In the genomic region with DNA sequence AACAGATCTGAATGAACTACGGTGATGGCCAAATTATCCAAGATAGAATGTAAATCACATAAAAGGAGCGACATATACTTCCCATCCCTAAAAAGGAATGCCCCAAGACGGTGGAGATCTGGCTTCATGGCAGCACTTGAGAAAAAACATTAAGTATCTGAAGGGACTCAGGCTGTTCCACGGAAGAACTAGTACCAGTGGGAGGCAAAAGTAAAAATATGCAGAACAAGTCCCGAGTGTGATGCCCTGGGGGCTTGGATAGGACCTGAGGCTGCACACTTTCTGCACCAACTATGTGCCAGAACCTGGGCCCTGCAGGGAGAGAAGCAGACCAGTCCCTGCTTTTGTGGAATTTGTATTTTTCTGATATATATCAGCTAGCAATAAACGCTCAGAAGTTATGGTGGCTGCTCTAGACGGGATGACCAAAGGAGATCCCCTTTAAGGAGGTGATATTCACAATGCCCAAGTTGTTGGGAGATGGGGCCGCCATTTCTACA, we compare ENCODE assay signal across 8 cellular contexts. TPM values are rescaled to one million over a fixed set of nuclear protein-coding genes. Genes with fewer than 3 reads are reported as not detected.
DNase-seq lines count a peak whose midpoint lies in the region; ATAC-seq and TF ChIP-seq lines count a peak whose summit lies in the region.

No MANE protein-coding gene starts in this region.

- H3K79me2 ChIP-seq in ACC112 (ENCODE audit: control insufficient read depth, insufficient read depth, low read length, unreplicated experiment): peaks cover 53% of the 10 kb centered on the region

- TF ChIP-seq EP300 in tibial nerve (IDR thresholded peaks at IDR 0.05): no peak

- no peaks in the 10 kb centered on the region for H3K27me3 ChIP-seq in ACC112 (ENCODE audit: insufficient read depth, low read length)
- H3K27me3 ChIP-seq in H7 (ENCODE audit: control insufficient read depth, insufficient read depth, low read length): peaks cover 4% of the 10 kb centered on the region
- H3K27me3 ChIP-seq in left lung: no peaks in the 10 kb centered on the region
- H3K27me3 ChIP-seq in tibial nerve: no peaks in the 10 kb centered on the region

- no peaks in the 10 kb centered on the region for H3K9me3 Mint-ChIP-seq in activated naive CD4-positive, alpha-beta T cell treated with anti-CD3 and anti-CD28 coated beads, Interleukin-2, amount 50 U/mL, for 72 hours

- H3K36me3 Mint-ChIP-seq in activated naive CD4-positive, alpha-beta T cell treated with anti-CD3 and anti-CD28 coated beads, Interleukin-2, amount 50 U/mL, for 72 hours: peaks cover 40 to 47% of the 10 kb centered on the region in 2 donors

- WGBS in tibial nerve, 2 donors: 33 to 35% methylated on average over 8 of the region's 8 CpGs

- H3K4me1 ChIP-seq in ACC112 (ENCODE audit: control insufficient read depth, insufficient read depth, low read length, unreplicated experiment): peaks cover 40% of the 10 kb centered on the region
- peaks cover 24 to 84% of the 10 kb centered on the region in 2 donors for H3K4me1 ChIP-seq in left lung
- H3K4me1 ChIP-seq in tibial nerve: peaks cover 0 to 83% (median 33%) of the 10 kb centered on the region in 4 donors

- intact Hi-C loops in left lung (cut with DNase I): no loop called here

- peak in 1 of 2 donors; percentile 28 for ATAC-seq in activated naive CD4-positive, alpha-beta T cell treated with anti-CD3 and anti-CD28 coated beads, Interleukin-2, amount 50 U/mL, for 72 hours
- ATAC-seq in left lung: no peak
- no peak for ATAC-seq in GM19324 (IDR thresholded peaks at IDR 0.05; ENCODE audit: low FRiP score, unreplicated experiment)
- ATAC-seq in HG03135 (IDR thresholded peaks at IDR 0.05; ENCODE audit: unreplicated experiment): no peak

- TF ChIP-seq CTCF in left lung (IDR thresholded peaks at IDR 0.05) (no peak), tibial nerve (IDR thresholded peaks at IDR 0.05) (no peak)

- H2AFZ ChIP-seq in ACC112 (ENCODE audit: low read length, unreplicated experiment): peak overlapping the region; percentile 92

- H3K4me3 ChIP-seq in ACC112 (ENCODE audit: low read depth, low read length) (peak overlapping the region; percentile 93), H7 (ENCODE audit: insufficient read depth, low read depth, low read length) (peak overlapping the region; percentile 40), left lung (peak overlapping the region; percentile 77 to 91), tibial nerve (peak overlapping the region; percentile 56 to 71 (median 70))

- H3K9me3 ChIP-seq in left lung (no peaks in the 10 kb centered on the region), tibial nerve (no peaks in the 10 kb centered on the region)

- no peak for TF ChIP-seq POLR2A in tibial nerve (IDR thresholded peaks at IDR 0.05)

- H3K36me3 ChIP-seq in ACC112 (ENCODE audit: insufficient read depth, low read length) (no peaks in the 10 kb centered on the region), H7 (replicated peaks; ENCODE audit: control insufficient read depth, insufficient read depth, low read length) (no peaks in the 10 kb centered on the region), left lung (no peaks in the 10 kb centered on the region), tibial nerve (peaks cover 0 to 6% (median 0%) of the 10 kb centered on the region in 3 donors)

- H3K27ac ChIP-seq in ACC112 (ENCODE audit: low read depth, low read length) (peak overlapping the region; percentile 63), left lung (peak overlapping the region; percentile 96 to 98), tibial nerve (peak overlapping the region; percentile 49 to 98 (median 96))

- H3K27ac Mint-ChIP-seq in activated naive CD4-positive, alpha-beta T cell treated with anti-CD3 and anti-CD28 coated beads, Interleukin-2, amount 50 U/mL, for 72 hours: peak overlapping the region; percentile 97 to 99

- DNase-seq in H7: no peak
- DNase-seq in activated naive CD4-positive, alpha-beta T cell treated with anti-CD3 and anti-CD28 coated beads, Interleukin-2, amount 50 U/mL, for 72 hours (ENCODE audit: low spot score in 2 of 2): peak in 1 of 2 donors; percentile 22
- no peak for DNase-seq in left lung
- no peak for DNase-seq in tibial nerve (ENCODE audit: low spot score in 2 of 2)
- no peak for DNase-seq in DMS 273 (lab: John Stamatoyannopoulos, UW; ENCODE audit: unreplicated experiment)

RNA-seq across cellular contexts. Expression of a gene that starts 0.5 kb away (rescaled TPM):
- total RNA-seq in H7 (2014; rRNA removed; shearing (Covaris generic)): 34.7 and 35.0 TPM in 2 replicates
- total RNA-seq in activated naive CD4-positive, alpha-beta T cell treated with anti-CD3 and anti-CD28 coated beads, Interleukin-2, amount 50 U/mL, for 72 hours: 100 to 1,000 TPM; 117 to 136 TPM
- total RNA-seq in left lung (10 to 100 TPM; 42.3 to 66.3 TPM), tibial nerve (10 to 100 TPM; 31.8 to 75.4 (median 35.6) TPM)

RNA-seq across cellular contexts. Expression of a gene that starts 1.9 kb away (rescaled TPM):
- 7.9 and 10.1 TPM in 2 replicates for total RNA-seq in H7 (2014; rRNA removed; shearing (Covaris generic))
- total RNA-seq in activated naive CD4-positive, alpha-beta T cell treated with anti-CD3 and anti-CD28 coated beads, Interleukin-2, amount 50 U/mL, for 72 hours: 1 to 10 TPM; 2.7 to 9.1 TPM
- total RNA-seq in left lung (10 to 100 TPM; 38.4 to 41.2 TPM), tibial nerve (10 to 100 TPM; 42.3 to 81.8 (median 64.7) TPM)

RNA-seq across cellular contexts. Expression of a gene that starts 14.4 kb away (rescaled TPM):
- total RNA-seq in H7 (2014; rRNA removed; shearing (Covaris generic)): 1.4 and 2.1 TPM in 2 replicates
- total RNA-seq in activated naive CD4-positive, alpha-beta T cell treated with anti-CD3 and anti-CD28 coated beads, Interleukin-2, amount 50 U/mL, for 72 hours: 10 to 100 TPM; 13.0 to 13.1 TPM
- total RNA-seq in left lung: 10 to 100 TPM in 1 of 2 donors, 1 to 10 TPM in 1; 5.7 to 10.0 TPM
- total RNA-seq in tibial nerve: 1 to 10 TPM in 3 of 4 donors, not detected in 1; 2.0 to 5.1 (median 2.1) TPM

RNA-seq across cellular contexts. Expression of a gene that starts 27.4 kb away (rescaled TPM):
- total RNA-seq in H7 (2014; rRNA removed; shearing (Covaris generic)): 0.48 TPM in 1 of 2 replicates, not detected in the other
- 1 to 10 TPM in 1 of 2 donors, under 1 TPM in 1; 0.87 to 1.1 TPM for total RNA-seq in activated naive CD4-positive, alpha-beta T cell treated with anti-CD3 and anti-CD28 coated beads, Interleukin-2, amount 50 U/mL, for 72 hours
- total RNA-seq in left lung (1 to 10 TPM in 1 of 2 donors, under 1 TPM in 1; 0.52 to 5.4 TPM), tibial nerve (not detected)

RNA-seq across cellular contexts. Expression of a gene that starts 52.7 kb away (rescaled TPM):
- 12.5 and 18.6 TPM in 2 replicates for total RNA-seq in H7 (2014; rRNA removed; shearing (Covaris generic))
- total RNA-seq in activated naive CD4-positive, alpha-beta T cell treated with anti-CD3 and anti-CD28 coated beads, Interleukin-2, amount 50 U/mL, for 72 hours: 10 to 100 TPM; 40.0 to 74.0 TPM
- total RNA-seq in left lung (10 to 100 TPM; 42.6 to 51.5 TPM), tibial nerve (10 to 100 TPM; 19.3 to 43.9 (median 38.5) TPM)

Comparison
In these comparisons a context has a peak if more than half of its experiments do, and no peak if none do; other contexts are left out.
1. H3K4me3 ChIP-seq: peak in every context shown above with its lines; median percentile 93 in ACC112; 84 in left lung; 70 in tibial nerve; 40 in H7.